Comparison of ENCODE assay signal across 12 cellular contexts in the genomic region with DNA sequence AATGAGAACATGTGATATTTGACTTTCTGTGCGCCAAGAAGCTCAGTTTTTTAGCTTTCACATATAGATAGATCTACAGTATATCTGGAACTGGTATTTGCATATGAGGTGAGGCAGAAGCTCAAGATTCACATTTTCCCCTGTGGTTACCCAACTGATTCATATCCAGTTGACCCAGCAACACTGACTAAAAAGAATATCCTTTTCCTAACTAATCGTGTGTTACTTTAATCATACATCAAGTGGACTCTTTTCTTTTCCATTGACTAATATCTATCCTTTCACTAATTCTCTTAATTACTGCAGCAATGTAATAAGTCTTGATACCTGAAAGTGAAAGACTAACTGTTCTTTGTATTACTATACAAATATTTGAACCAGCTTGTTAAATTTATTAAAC.
DNase-seq lines count a peak whose midpoint lies in the region; ATAC-seq and TF ChIP-seq lines count a peak whose summit lies in the region.
"Had no signal": no experiment of that assay in that cellular context is flagged by ENCODE, and none has a peak within 500 bp of the region (broad histone marks: within the 10 kb centered on the region; RNA-seq: fewer than 3 reads in every experiment).

No MANE protein-coding gene starts in this region.

- TF ChIP-seq CTCF in thyroid gland (IDR thresholded peaks at IDR 0.05): no peak

- H3K27ac Mint-ChIP-seq in activated naive CD4-positive, alpha-beta T cell treated with anti-CD3 and anti-CD28 coated beads, Interleukin-2, amount 50 U/mL, for 72 hours: no peak overlapping the region
- H3K27ac Mint-ChIP-seq in stimulated activated naive CD8-positive, alpha-beta T cell treated with anti-CD3 and anti-CD28 coated beads, Interleukin-15, amount 100 ng/mL, for 72 hours: no peak overlapping the region
- H3K27ac Mint-ChIP-seq in activated naive CD4-positive, alpha-beta T cell treated with anti-CD3 and anti-CD28 coated beads, Interleukin-2, amount 10 ng/mL, durations not matched to agents 7 days and 5 days: no peak overlapping the region
- H3K27ac Mint-ChIP-seq: activated B cell treated with CpG ODN at 0.5 μM for 24 hours had no signal

- peak in 1 of 2 donors; percentile 7 for DNase-seq in activated naive CD4-positive, alpha-beta T cell treated with anti-CD3 and anti-CD28 coated beads, Interleukin-2, amount 50 U/mL, for 72 hours (ENCODE audit: low spot score in 2 of 2)
- DNase-seq in activated naive CD4-positive, alpha-beta T cell treated with anti-CD3 and anti-CD28 coated beads, Interleukin-2, amount 50 U/mL, for 16 hours: no peak
- peak; percentile 27 to 37 for DNase-seq in stimulated activated naive CD8-positive, alpha-beta T cell treated with anti-CD3 and anti-CD28 coated beads, Interleukin-15, amount 100 ng/mL, for 72 hours
- DNase-seq in thyroid gland (no peak), sciatic nerve (ENCODE audit: low spot score) (no peak)
- DNase-seq in activated naive CD4-positive, alpha-beta T cell treated with anti-CD3 and anti-CD28 coated beads, Interleukin-2, amount 10 ng/mL, durations not matched to agents 7 days and 5 days: no peak
- DNase-seq: activated B cell treated with CpG ODN at 0.5 μM for 24 hours, kidney, NCI-H187, NCI-H69 had no signal

- H3K4me3 ChIP-seq in thyroid gland (replicated peaks in 1 of 3): no peak overlapping the region

- CTCF ChIA-PET in activated naive CD4-positive, alpha-beta T cell treated with anti-CD3 and anti-CD28 coated beads, Interleukin-2, amount 10 ng/mL, durations not matched to agents 7 days and 5 days (lab: Charles Lee): no interaction called here

- ATAC-seq in activated naive CD4-positive, alpha-beta T cell treated with anti-CD3 and anti-CD28 coated beads, Interleukin-2, amount 50 U/mL, for 72 hours: peak; percentile 96 to 98
- peak; percentile 72 for ATAC-seq in GM21786 (IDR thresholded peaks at IDR 0.05; ENCODE audit: unreplicated experiment)
- ATAC-seq in HG03469 (IDR thresholded peaks at IDR 0.05; ENCODE audit: unreplicated experiment): peak; percentile 97
- ATAC-seq in stimulated activated naive CD8-positive, alpha-beta T cell treated with anti-CD3 and anti-CD28 coated beads, Interleukin-15, amount 100 ng/mL, for 72 hours: peak; percentile 98
- no peak for ATAC-seq in sciatic nerve

- H3K27ac ChIP-seq in thyroid gland: no peak overlapping the region

- H3K36me3 ChIP-seq in thyroid gland: no peaks in the 10 kb centered on the region

- TF ChIP-seq POLR2A in thyroid gland (IDR thresholded peaks at IDR 0.05): no peak

- H3K27me3 Mint-ChIP-seq in stimulated activated naive CD8-positive, alpha-beta T cell treated with anti-CD3 and anti-CD28 coated beads, Interleukin-15, amount 100 ng/mL, for 72 hours: no peaks in the 10 kb centered on the region
- peaks cover 4% of the 10 kb centered on the region for H3K27me3 Mint-ChIP-seq in activated naive CD4-positive, alpha-beta T cell treated with anti-CD3 and anti-CD28 coated beads, Interleukin-2, amount 10 ng/mL, durations not matched to agents 7 days and 5 days
- H3K27me3 Mint-ChIP-seq: activated B cell treated with CpG ODN at 0.5 μM for 24 hours had no signal

- no peak overlapping the region for H3K4me3 Mint-ChIP-seq in stimulated activated naive CD8-positive, alpha-beta T cell treated with anti-CD3 and anti-CD28 coated beads, Interleukin-15, amount 100 ng/mL, for 72 hours
- no peak overlapping the region for H3K4me3 Mint-ChIP-seq in activated naive CD4-positive, alpha-beta T cell treated with anti-CD3 and anti-CD28 coated beads, Interleukin-2, amount 10 ng/mL, durations not matched to agents 7 days and 5 days
- H3K4me3 Mint-ChIP-seq: activated B cell treated with CpG ODN at 0.5 μM for 24 hours had no signal

- H3K9me3 Mint-ChIP-seq in activated naive CD4-positive, alpha-beta T cell treated with anti-CD3 and anti-CD28 coated beads, Interleukin-2, amount 50 U/mL, for 72 hours: peaks cover 10 to 21% of the 10 kb centered on the region in 2 donors
- H3K9me3 Mint-ChIP-seq in stimulated activated naive CD8-positive, alpha-beta T cell treated with anti-CD3 and anti-CD28 coated beads, Interleukin-15, amount 100 ng/mL, for 72 hours: peaks cover 25 to 38% of the 10 kb centered on the region in 2 donors
- H3K9me3 Mint-ChIP-seq in activated naive CD4-positive, alpha-beta T cell treated with anti-CD3 and anti-CD28 coated beads, Interleukin-2, amount 10 ng/mL, durations not matched to agents 7 days and 5 days: peaks cover 25% of the 10 kb centered on the region

- no peaks in the 10 kb centered on the region for H3K4me1 ChIP-seq in thyroid gland

- peaks cover 48% of the 10 kb centered on the region for H3K4me1 Mint-ChIP-seq in stimulated activated naive CD8-positive, alpha-beta T cell treated with anti-CD3 and anti-CD28 coated beads, Interleukin-15, amount 100 ng/mL, for 72 hours
- peaks cover 38% of the 10 kb centered on the region for H3K4me1 Mint-ChIP-seq in activated naive CD4-positive, alpha-beta T cell treated with anti-CD3 and anti-CD28 coated beads, Interleukin-2, amount 10 ng/mL, durations not matched to agents 7 days and 5 days
- H3K4me1 Mint-ChIP-seq: activated B cell treated with CpG ODN at 0.5 μM for 24 hours had no signal

- H3K9me3 ChIP-seq in thyroid gland: no peaks in the 10 kb centered on the region

- peaks cover 14 to 23% of the 10 kb centered on the region in 2 donors for H3K36me3 Mint-ChIP-seq in activated naive CD4-positive, alpha-beta T cell treated with anti-CD3 and anti-CD28 coated beads, Interleukin-2, amount 50 U/mL, for 72 hours
- peaks cover 29% of the 10 kb centered on the region for H3K36me3 Mint-ChIP-seq in activated naive CD4-positive, alpha-beta T cell treated with anti-CD3 and anti-CD28 coated beads, Interleukin-2, amount 10 ng/mL, durations not matched to agents 7 days and 5 days

- intact Hi-C loops in thyroid gland (cut with DNase I) (no loop called here), sciatic nerve (cut with DNase I) (no loop called here)

- 89 to 94% methylated on average over 2 of the region's 2 CpGs for WGBS in thyroid gland, 2 donors

- no peaks in the 10 kb centered on the region for H3K27me3 ChIP-seq in thyroid gland

Comparison
In these comparisons a context has a peak if more than half of its experiments do, and no peak if none do; other contexts are left out.
1. DNase-seq: peak in stimulated activated naive CD8-positive, alpha-beta T cell treated with anti-CD3 and anti-CD28 coated beads, Interleukin-15, amount 100 ng/mL, for 72 hours (2 of 2); none in activated naive CD4-positive, alpha-beta T cell treated with anti-CD3 and anti-CD28 coated beads, Interleukin-2, amount 50 U/mL, for 16 hours (single experiment), thyroid gland (0 of 2), sciatic nerve (single experiment) and activated naive CD4-positive, alpha-beta T cell treated with anti-CD3 and anti-CD28 coated beads, Interleukin-2, amount 10 ng/mL, durations not matched to agents 7 days and 5 days (single experiment).